Comparison of ENCODE assay signal across 25 cellular contexts in genomic region chr4:90207887-90208454, GRCh38.
"Had no signal": no experiment of that assay in that cellular context is flagged by ENCODE, and none has a peak within 500 bp of the region (broad histone marks: within the 10 kb centered on the region; RNA-seq: fewer than 3 reads in every experiment).

No MANE protein-coding gene starts in this region.

- H3K4me1 ChIP-seq: breast epithelium, SJSA1 had no signal

- H3K9me3 ChIP-seq: MG63, SJSA1 had no signal

- H3K27ac ChIP-seq: breast epithelium, SJSA1 had no signal

- H3K27me3 Mint-ChIP-seq: activated B cell treated with CpG ODN at 0.5 μM for 24 hours; activated CD4-positive, alpha-beta T cell treated with anti-CD3 and anti-CD28 coated beads, Interleukin-2, amount 10 ng/mL, durations not matched to agents 24 days and 14 days; activated CD8-positive, alpha-beta memory T cell treated with anti-CD3 and anti-CD28 coated beads, Interleukin-2, amount 10 ng/mL, durations not matched to agents 7 days and 5 days; activated naive CD4-positive, alpha-beta T cell treated with anti-CD3 and anti-CD28 coated beads, Interleukin-2, amount 50 U/mL, for 24 hours; activated T-cell treated with anti-CD3 and anti-CD28 coated beads, Interleukin-2, amount 50 U/mL, for 24 hours had no signal

- H3K4me3 ChIP-seq: breast epithelium, MG63, SJSA1 had no signal

- H3K27ac Mint-ChIP-seq: activated B cell treated with CpG ODN at 0.5 μM for 24 hours; activated CD4-positive, alpha-beta T cell treated with anti-CD3 and anti-CD28 coated beads, Interleukin-2, amount 10 ng/mL, durations not matched to agents 24 days and 14 days; activated CD8-positive, alpha-beta memory T cell treated with anti-CD3 and anti-CD28 coated beads, Interleukin-2, amount 10 ng/mL, durations not matched to agents 7 days and 5 days; activated naive CD4-positive, alpha-beta T cell treated with anti-CD3 and anti-CD28 coated beads, Interleukin-2, amount 50 U/mL, for 24 hours; activated T-cell treated with anti-CD3 and anti-CD28 coated beads, Interleukin-2, amount 50 U/mL, for 24 hours; activated T-helper 1 cell treated with anti-CD3 and anti-CD28 coated beads, Interleukin-12 subunit alpha, Interleukin-12 subunit beta, Interleukin-2, Interleukin-4 antibody, amounts not matched to agents 30 ng/mL and 10 ng/mL and 1 ng/mL, durations not matched to agents 14 hours and 24 hours and 36 hours; T-helper 1 cell treated with Interleukin-12 subunit alpha and Interleukin-12 subunit beta and Interleukin-4 antibody, amounts not matched to agents 30 μg/mL and 1 μg/mL, for 36 hours had no signal

- H3K27me3 ChIP-seq: breast epithelium, MG63, SJSA1 had no signal

- DNase-seq: activated B cell treated with CpG ODN at 0.5 μM for 24 hours; activated CD4-positive, alpha-beta T cell treated with anti-CD3 and anti-CD28 coated beads for 1 hour; activated CD4-positive, alpha-beta T cell treated with anti-CD3 and anti-CD28 coated beads, Interleukin-2, amount 10 ng/mL, durations not matched to agents 24 days and 14 days; activated CD4-positive, alpha-beta T cell treated with anti-CD3 and anti-CD28 coated beads, Interleukin-2, amount 50 U/mL, for 48 hours; activated CD8-positive, alpha-beta memory T cell treated with anti-CD3 and anti-CD28 coated beads, Interleukin-2, amount 10 ng/mL, durations not matched to agents 7 days and 5 days; activated effector memory CD4-positive, alpha-beta T cell treated with Interleukin-2 at 50 U/mL for 16 hours; activated naive CD4-positive, alpha-beta T cell; activated T-cell treated with anti-CD3 and anti-CD28 coated beads, Interleukin-2, amount 50 U/mL, for 24 hours; aorta; caudate nucleus; MG63; MV-4-11; NCI-H1092 treated with DMSO at 0.1 percent for 48 hours; NCI-H1417 treated with DMSO at 0.1 percent for 48 hours; NCI-H1694; NCI-H2029 treated with DMSO at 0.1 percent for 48 hours; NCI-H345; NCI-H524; PC-3; SHP77 had no signal

- ATAC-seq: activated CD8-positive, alpha-beta memory T cell treated with anti-CD3 and anti-CD28 coated beads, Interleukin-2, amount 10 ng/mL, durations not matched to agents 7 days and 5 days; PC-3 had no signal

- H3K4me3 Mint-ChIP-seq: activated B cell treated with CpG ODN at 0.5 μM for 24 hours; activated CD4-positive, alpha-beta T cell treated with anti-CD3 and anti-CD28 coated beads, Interleukin-2, amount 10 ng/mL, durations not matched to agents 24 days and 14 days; activated CD8-positive, alpha-beta memory T cell treated with anti-CD3 and anti-CD28 coated beads, Interleukin-2, amount 10 ng/mL, durations not matched to agents 7 days and 5 days; activated naive CD4-positive, alpha-beta T cell treated with anti-CD3 and anti-CD28 coated beads, Interleukin-2, amount 50 U/mL, for 24 hours; activated T-cell treated with anti-CD3 and anti-CD28 coated beads, Interleukin-2, amount 50 U/mL, for 24 hours; activated T-helper 1 cell treated with anti-CD3 and anti-CD28 coated beads, Interleukin-12 subunit alpha, Interleukin-12 subunit beta, Interleukin-2, Interleukin-4 antibody, amounts not matched to agents 30 ng/mL and 10 ng/mL and 1 ng/mL, durations not matched to agents 14 hours and 24 hours and 36 hours; T-helper 1 cell treated with Interleukin-12 subunit alpha and Interleukin-12 subunit beta and Interleukin-4 antibody, amounts not matched to agents 30 μg/mL and 1 μg/mL, for 36 hours had no signal

- H3K36me3 ChIP-seq: breast epithelium, MG63, SJSA1 had no signal

- H3K4me1 Mint-ChIP-seq: activated CD4-positive, alpha-beta T cell treated with anti-CD3 and anti-CD28 coated beads, Interleukin-2, amount 10 ng/mL, durations not matched to agents 24 days and 14 days; activated CD8-positive, alpha-beta memory T cell treated with anti-CD3 and anti-CD28 coated beads, Interleukin-2, amount 10 ng/mL, durations not matched to agents 7 days and 5 days; activated naive CD4-positive, alpha-beta T cell treated with anti-CD3 and anti-CD28 coated beads, Interleukin-2, amount 50 U/mL, for 24 hours had no signal

- H3K9me3 Mint-ChIP-seq: activated CD4-positive, alpha-beta T cell treated with anti-CD3 and anti-CD28 coated beads, Interleukin-2, amount 10 ng/mL, durations not matched to agents 24 days and 14 days; activated T-cell treated with anti-CD3 and anti-CD28 coated beads, Interleukin-2, amount 50 U/mL, for 24 hours; activated T-helper 1 cell treated with anti-CD3 and anti-CD28 coated beads, Interleukin-12 subunit alpha, Interleukin-12 subunit beta, Interleukin-2, Interleukin-4 antibody, amounts not matched to agents 30 ng/mL and 10 ng/mL and 1 ng/mL, durations not matched to agents 14 hours and 24 hours and 36 hours had no signal

- H3K36me3 Mint-ChIP-seq: activated CD8-positive, alpha-beta memory T cell treated with anti-CD3 and anti-CD28 coated beads, Interleukin-2, amount 10 ng/mL, durations not matched to agents 7 days and 5 days; activated naive CD4-positive, alpha-beta T cell treated with anti-CD3 and anti-CD28 coated beads, Interleukin-2, amount 50 U/mL, for 24 hours had no signal
